Comparison of ENCODE assay signal across 8 cellular contexts in genomic region chr16:32085438-32086141, GRCh38.
DNase-seq lines count a peak whose midpoint lies in the region; ATAC-seq and TF ChIP-seq lines count a peak whose summit lies in the region.
"Not testable (repeated sequence)": the region's sequence is repeated elsewhere in the genome, so short reads cannot be mapped to it uniquely, and the experiment has no call there.

No MANE protein-coding gene starts in this region.

- H3K36me3 Mint-ChIP-seq in memory B cell; stimulated activated naive B cell treated with anti-CD40 and anti-IgM and Interleukin-4, amounts not matched to agents 10 μg/mL and 1 μg/mL and 100 μg/mL, for 72 hours: not testable (repeated sequence)

- TF ChIP-seq CTCF in LNCaP clone FGC (IDR thresholded peaks at IDR 0.05; ENCODE audit: control insufficient read depth, extremely low read depth, insufficient read depth) = not testable (repeated sequence)

- H3K4me3 ChIP-seq in LNCaP clone FGC (ENCODE audit: low read depth, low read length) = peak overlapping the region; percentile 38

- peak overlapping the region; percentile 74 for H3K4me3 Mint-ChIP-seq in memory B cell
- peak overlapping the region; percentile 82 to 88 for H3K4me3 Mint-ChIP-seq in stimulated activated naive B cell treated with anti-CD40 and anti-IgM and Interleukin-4, amounts not matched to agents 10 μg/mL and 1 μg/mL and 100 μg/mL, for 72 hours

- H3K27me3 Mint-ChIP-seq in memory B cell; stimulated activated naive B cell treated with anti-CD40 and anti-IgM and Interleukin-4, amounts not matched to agents 10 μg/mL and 1 μg/mL and 100 μg/mL, for 72 hours: not testable (repeated sequence)

- H3K4me1 Mint-ChIP-seq in memory B cell; stimulated activated naive B cell treated with anti-CD40 and anti-IgM and Interleukin-4, amounts not matched to agents 10 μg/mL and 1 μg/mL and 100 μg/mL, for 72 hours: not testable (repeated sequence)

- not testable (repeated sequence) for H3K27ac Mint-ChIP-seq in memory B cell
- H3K27ac Mint-ChIP-seq in stimulated activated naive B cell treated with anti-CD40 and anti-IgM and Interleukin-4, amounts not matched to agents 10 μg/mL and 1 μg/mL and 100 μg/mL, for 72 hours = peak overlapping the region; percentile 79

- not testable (repeated sequence) for H3K9me3 Mint-ChIP-seq in memory B cell; stimulated activated naive B cell treated with anti-CD40 and anti-IgM and Interleukin-4, amounts not matched to agents 10 μg/mL and 1 μg/mL and 100 μg/mL, for 72 hours

- peak; percentile 39 for ATAC-seq in memory B cell (ENCODE audit: low read depth)
- ATAC-seq in stimulated activated naive B cell treated with anti-CD40 and anti-IgM and Interleukin-4, amounts not matched to agents 10 μg/mL and 1 μg/mL and 100 μg/mL, for 72 hours (replicated peaks) = not testable (repeated sequence)

- DNase-seq in CD1c-positive myeloid dendritic cell (ENCODE audit: extremely low spot score) = peak; percentile 1
- not testable (repeated sequence) for DNase-seq in LNCaP clone FGC (ENCODE audit: low read depth)
- DNase-seq in activated CD4-positive, alpha-beta T cell treated with anti-CD3 and anti-CD28 coated beads for 48 hours = peak; percentile 76
- DNase-seq in activated effector memory CD4-positive, alpha-beta T cell treated with anti-CD3 and anti-CD28 coated beads, Interleukin-2, amount 50 U/mL, for 16 hours = peak; percentile 84
- peak; percentile 3 for DNase-seq in effector CD4-positive, alpha-beta T cell
- peak in 1 of 2 donors; percentile 28 for DNase-seq in memory B cell (ENCODE audit: low spot score in 2 of 2)
- peak; percentile 24 to 31 for DNase-seq in stimulated activated CD4-positive, alpha-beta T cell treated with anti-CD3 and anti-CD28 coated beads, Interleukin-15, amount 100 ng/mL, for 48 hours (ENCODE audit: low read depth in 2 of 2)
- DNase-seq in stimulated activated naive B cell treated with anti-CD40 and anti-IgM and Interleukin-4, amounts not matched to agents 10 μg/mL and 1 μg/mL and 100 μg/mL, for 72 hours = peak; percentile 41
